8 cellular contexts compared by ENCODE assay signal in the genomic region with DNA sequence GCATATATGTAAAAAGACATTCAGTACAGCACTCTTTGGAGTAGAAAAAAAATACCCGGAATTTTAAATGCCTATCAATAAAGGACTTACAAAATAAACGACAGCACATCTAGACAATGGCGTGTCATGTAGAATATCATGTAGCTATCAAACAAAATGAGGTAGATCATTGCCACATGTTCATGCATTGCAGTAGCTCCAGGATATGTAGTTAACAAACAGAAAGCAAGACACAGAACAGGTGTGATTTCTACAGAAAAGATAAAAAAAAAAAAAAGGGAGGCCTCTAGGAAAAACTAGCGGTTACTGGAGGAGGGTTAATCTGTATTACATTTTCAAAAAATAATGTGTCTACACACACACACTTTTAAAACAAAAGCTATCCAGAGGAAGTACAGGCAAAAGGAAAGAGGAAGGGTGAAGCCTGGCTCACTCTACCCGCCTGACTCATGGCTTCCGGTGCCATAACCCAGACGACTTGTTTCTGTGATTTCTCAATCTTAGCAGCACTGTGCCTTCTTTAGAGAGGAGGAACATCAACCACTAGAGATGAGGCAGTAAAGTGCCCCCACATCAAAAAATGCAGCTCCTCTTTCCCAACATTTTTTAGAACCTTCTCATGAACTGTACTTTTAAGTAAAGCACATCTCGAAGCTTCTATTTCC. TPM values are rescaled to one million over a fixed set of nuclear protein-coding genes. Genes with fewer than 3 reads are reported as not detected.
DNase-seq lines count a peak whose midpoint lies in the region; ATAC-seq and TF ChIP-seq lines count a peak whose summit lies in the region.

No MANE protein-coding gene starts in this region.

- H3K27ac ChIP-seq in DOHH2 (ENCODE audit: low read depth, low read length), result no peak overlapping the region
- H3K27ac ChIP-seq in MM.1S (ENCODE audit: low read length), result peak overlapping the region; percentile 54; the same call in 1 of the 2 replicates

- H3K4me1 ChIP-seq in DOHH2 (ENCODE audit: control insufficient read depth, low read length) (0 out of 2 replicates have a peak, but pooled peaks cover 7% of the 10 kb centered on the region), MM.1S (ENCODE audit: low read length) (peaks cover 26% of the 10 kb centered on the region)

- DNase-seq in MM.1S (peak; percentile 54), fibroblast of pulmonary artery (ENCODE audit: low read depth) (peak; percentile 96), pulmonary artery endothelial cell (ENCODE audit: low read depth, low spot score) (peak; percentile 92), T1000 (lab: John Stamatoyannopoulos, UW) (no peak), iPS-NIHi7 (ENCODE audit: extremely low spot score) (no peak)
- DNase-seq in activated CD8-positive, alpha-beta memory T cell treated with anti-CD3 and anti-CD28 coated beads, Interleukin-2, amount 50 U/mL, for 4 hours, result peak; percentile 64

- H3K9me3 ChIP-seq in DOHH2 (ENCODE audit: control insufficient read depth, insufficient read depth, low read length) (no peaks in the 10 kb centered on the region), MM.1S (replicated peaks; ENCODE audit: insufficient read depth, low read length) (no peaks in the 10 kb centered on the region)

- H3K27me3 ChIP-seq in DOHH2 (ENCODE audit: control insufficient read depth, low read length) (peaks cover 17% of the 10 kb centered on the region), MM.1S (replicated peaks; ENCODE audit: insufficient read depth, low read length) (no peaks in the 10 kb centered on the region)

- H4K20me1 ChIP-seq in DOHH2 (ENCODE audit: control insufficient read depth, insufficient read depth, low read depth, low read length) (no peaks in the 10 kb centered on the region), MM.1S (ENCODE audit: insufficient read depth, low read length) (no peaks in the 10 kb centered on the region)

- ATAC-seq in GM21737 (IDR thresholded peaks at IDR 0.05; ENCODE audit: unreplicated experiment), result peak; percentile 95

- peak overlapping the region; percentile 45 for H2AFZ ChIP-seq in MM.1S (ENCODE audit: low read length)

- H3K4me3 ChIP-seq in DOHH2 (ENCODE audit: low read length) (no peak overlapping the region), MM.1S (ENCODE audit: low read length) (peak overlapping the region; percentile 30), fibroblast of pulmonary artery (replicated peaks; ENCODE audit: low read depth, low read length) (no peak overlapping the region)

- H3F3A ChIP-seq in DOHH2 (ENCODE audit: control insufficient read depth, insufficient read depth), result no peaks in the 10 kb centered on the region
- H3F3A ChIP-seq in MM.1S (ENCODE audit: insufficient read depth, low read length), result peaks cover 14% of the 10 kb centered on the region

- no peaks in the 10 kb centered on the region for H3K79me2 ChIP-seq in DOHH2 (ENCODE audit: control insufficient read depth, low read length)
- H3K79me2 ChIP-seq in MM.1S (ENCODE audit: low read length), result 0 out of 2 replicates have a peak, but pooled peaks cover 6% of the 10 kb centered on the region

- H3K9me2 ChIP-seq in DOHH2 (replicated peaks; ENCODE audit: control insufficient read depth, low read length), result no peaks in the 10 kb centered on the region
- H3K9me2 ChIP-seq in MM.1S (replicated peaks; ENCODE audit: insufficient read depth, low read length), result no peaks in the 10 kb centered on the region

- H3K36me3 ChIP-seq in DOHH2 (ENCODE audit: control insufficient read depth, low read length) (no peaks in the 10 kb centered on the region), MM.1S (replicated peaks; ENCODE audit: insufficient read depth, low read length) (no peaks in the 10 kb centered on the region)

- TF ChIP-seq CTCF in DOHH2 (IDR thresholded peaks at IDR 0.05; ENCODE audit: low read depth, low read length, poor library complexity, severe bottlenecking) (no peak), MM.1S (IDR thresholded peaks at IDR 0.05; ENCODE audit: low read length) (no peak), fibroblast of pulmonary artery (IDR thresholded peaks at IDR 0.05; ENCODE audit: low read length, missing control alignments) (no peak)

- peak overlapping the region; percentile 13; the same call in 1 of the 2 replicates for H3K4me2 ChIP-seq in DOHH2 (ENCODE audit: low read length)
- peak overlapping the region; percentile 60 for H3K4me2 ChIP-seq in MM.1S (ENCODE audit: low read depth, low read length)

- H3K9ac ChIP-seq in MM.1S (ENCODE audit: low read length), result peak overlapping the region; percentile 17; the same call in 1 of the 2 replicates

RNA-seq across cellular contexts. Expression of a gene that starts 6.9 kb away (rescaled TPM):
- total RNA-seq in pulmonary artery endothelial cell, result 94.3 and 97.6 TPM in 2 replicates

Comparison
In these comparisons a context has a peak if more than half of its experiments do, and no peak if none do; other contexts are left out.
1. DNase-seq: peak in MM.1S (single experiment), activated CD8-positive, alpha-beta memory T cell treated with anti-CD3 and anti-CD28 coated beads, Interleukin-2, amount 50 U/mL, for 4 hours (single experiment), fibroblast of pulmonary artery (single experiment) and pulmonary artery endothelial cell (single experiment); none in T1000 (single experiment) and iPS-NIHi7 (single experiment).